In genomic region chr1:59394706-59395417, GRCh38 we compare ENCODE assay signal across 19 cellular contexts.
DNase-seq lines count a peak whose midpoint lies in the region; ATAC-seq, FAIRE-seq and TF ChIP-seq lines count a peak whose summit lies in the region.
"Had no signal": no experiment of that assay in that cellular context is flagged by ENCODE, and none has a peak within 500 bp of the region (broad histone marks: within the 10 kb centered on the region; RNA-seq: fewer than 3 reads in every experiment).

No MANE protein-coding gene starts in this region.

- no peaks in the 10 kb centered on the region for H3K27me3 Mint-ChIP-seq in stimulated activated memory B cell treated with anti-CD40 and anti-IgM and Interleukin-4, amounts not matched to agents 10 μg/mL and 1 μg/mL and 100 μg/mL, for 72 hours
- H3K27me3 Mint-ChIP-seq: activated CD8-positive, alpha-beta memory T cell treated with anti-CD3 and anti-CD28 coated beads, Interleukin-2, amount 10 ng/mL, durations not matched to agents 7 days and 5 days; activated naive CD8-positive, alpha-beta T cell had no signal

- no peak overlapping the region for H3K27ac Mint-ChIP-seq in stimulated activated memory B cell treated with anti-CD40 and anti-IgM and Interleukin-4, amounts not matched to agents 10 μg/mL and 1 μg/mL and 100 μg/mL, for 72 hours
- H3K27ac Mint-ChIP-seq: activated CD8-positive, alpha-beta memory T cell treated with anti-CD3 and anti-CD28 coated beads, Interleukin-2, amount 10 ng/mL, durations not matched to agents 7 days and 5 days; activated naive CD8-positive, alpha-beta T cell; natural killer cell had no signal

- no peaks in the 10 kb centered on the region for H4K20me1 ChIP-seq in HepG2 (ENCODE audit: insufficient read depth, low read length)
- no peaks in the 10 kb centered on the region for H4K20me1 ChIP-seq in hepatocyte (ENCODE audit: insufficient read depth, poor library complexity, severe bottlenecking)

- TF ChIP-seq CTCF in liver (IDR thresholded peaks at IDR 0.05; ENCODE audit: low read depth, low read length, missing input control) (no peak), HepG2 (CRISPR knock-in tag; IDR thresholded peaks at IDR 0.05) (no peak), hepatocyte (IDR thresholded peaks at IDR 0.05; ENCODE audit: poor library complexity) (no peak), gastrocnemius medialis (IDR thresholded peaks at IDR 0.05 in 4 of 5, conservative IDR thresholded peaks at IDR 0.05 in 1 of 5) (no peak)

- DNase-seq in HepG2 (ENCODE audit: low spot score) (no peak), hepatocyte (ENCODE audit: low spot score) (no peak), gastrocnemius medialis (no peak), aorta (no peak), HuH-7.5 (ENCODE audit: low spot score) (no peak)
- DNase-seq: activated CD8-positive, alpha-beta memory T cell treated with anti-CD3 and anti-CD28 coated beads, Interleukin-2, amount 10 ng/mL, durations not matched to agents 7 days and 5 days; brain microvascular endothelial cell; DMS 273 treated with DMSO at 0.1 percent for 48 hours; MG63; natural killer cell; NCI-H1436; NCI-H510A treated with DMSO at 0.1 percent for 48 hours; stimulated activated CD4-positive, alpha-beta T cell treated with anti-CD3 and anti-CD28 coated beads, Interleukin-4, amount 100 ng/mL, for 24 hours had no signal

- TF ChIP-seq RAD21 in liver (IDR thresholded peaks at IDR 0.05) (peak; percentile 18 to 29), HepG2 (CRISPR knock-in tag; IDR thresholded peaks at IDR 0.05) (no peak)

- POLR2A ChIA-PET in HepG2 (lab: Yijun Ruan, JAX): no interaction called here

- H3K4me3 ChIP-seq in liver (ENCODE audit: low read depth in 1 of 3, low read length in 3 of 3): no peak overlapping the region
- H3K4me3 ChIP-seq in HepG2 (replicated peaks in 1 of 3; ENCODE audit: insufficient read depth in 1 of 3, low read depth in 2 of 3, low read length in 3 of 3): no peak overlapping the region
- H3K4me3 ChIP-seq in hepatocyte: no peak overlapping the region
- H3K4me3 ChIP-seq in gastrocnemius medialis: no peak overlapping the region
- no peak overlapping the region for H3K4me3 ChIP-seq in aorta (ENCODE audit: low read length in 2 of 2)
- H3K4me3 ChIP-seq: MG63 had no signal

- no peaks in the 10 kb centered on the region for H3K27me3 ChIP-seq in liver (ENCODE audit: control insufficient read depth in 4 of 4, insufficient read depth in 4 of 4, low read length in 3 of 4)
- H3K27me3 ChIP-seq in HepG2 (ENCODE audit: control insufficient read depth in 1 of 2, insufficient read depth in 2 of 2, low read length in 2 of 2): no peaks in the 10 kb centered on the region
- H3K27me3 ChIP-seq in hepatocyte: no peaks in the 10 kb centered on the region
- no peaks in the 10 kb centered on the region for H3K27me3 ChIP-seq in gastrocnemius medialis
- no peaks in the 10 kb centered on the region for H3K27me3 ChIP-seq in aorta (ENCODE audit: control insufficient read depth in 1 of 2, insufficient read depth in 2 of 2, low read length in 1 of 2)
- H3K27me3 ChIP-seq: brain microvascular endothelial cell, MG63 had no signal

- no peak for FAIRE-seq in HepG2 (lab: Jason Lieb, UNC)
- FAIRE-seq: keratinocyte had no signal

- H3K9me3 ChIP-seq in liver (ENCODE audit: control insufficient read depth in 4 of 4, low read length in 3 of 4): no peaks in the 10 kb centered on the region
- H3K9me3 ChIP-seq in HepG2 (ENCODE audit: low read length): no peaks in the 10 kb centered on the region
- no peaks in the 10 kb centered on the region for H3K9me3 ChIP-seq in hepatocyte (ENCODE audit: low read depth)
- H3K9me3 ChIP-seq in gastrocnemius medialis: no peaks in the 10 kb centered on the region
- no peaks in the 10 kb centered on the region for H3K9me3 ChIP-seq in aorta (ENCODE audit: control insufficient read depth, low read length)
- H3K9me3 ChIP-seq: MG63 had no signal

- no peak overlapping the region for H3K4me3 Mint-ChIP-seq in stimulated activated memory B cell treated with anti-CD40 and anti-IgM and Interleukin-4, amounts not matched to agents 10 μg/mL and 1 μg/mL and 100 μg/mL, for 72 hours
- H3K4me3 Mint-ChIP-seq: activated CD8-positive, alpha-beta memory T cell treated with anti-CD3 and anti-CD28 coated beads, Interleukin-2, amount 10 ng/mL, durations not matched to agents 7 days and 5 days; activated naive CD8-positive, alpha-beta T cell; natural killer cell had no signal

- CTCF ChIA-PET in HepG2 (lab: Yijun Ruan, JAX; ENCODE audit: low intra/inter-chr PET ratio, low total read pairs): no interaction called here

- H3K4me1 Mint-ChIP-seq in stimulated activated memory B cell treated with anti-CD40 and anti-IgM and Interleukin-4, amounts not matched to agents 10 μg/mL and 1 μg/mL and 100 μg/mL, for 72 hours: peaks cover 25% of the 10 kb centered on the region

- H3K27ac ChIP-seq in liver (ENCODE audit: low read depth in 1 of 2, low read length in 2 of 2): peak overlapping the region; percentile 49 to 94
- no peak overlapping the region for H3K27ac ChIP-seq in HepG2 (ENCODE audit: extremely low read length, insufficient read depth, low read length)
- H3K27ac ChIP-seq in hepatocyte: peak overlapping the region; percentile 95
- peak overlapping the region; percentile 89 to 95 (median 92) for H3K27ac ChIP-seq in gastrocnemius medialis
- H3K27ac ChIP-seq in aorta (ENCODE audit: low read depth in 1 of 2, low read length in 2 of 2): peak overlapping the region; percentile 82 to 100
- H3K27ac ChIP-seq: brain microvascular endothelial cell, RWPE1 had no signal

- no peaks in the 10 kb centered on the region for H3K79me2 ChIP-seq in HepG2 (ENCODE audit: insufficient read depth, low read length)
- no peaks in the 10 kb centered on the region for H3K79me2 ChIP-seq in hepatocyte

- TF ChIP-seq POLR2A in HepG2 (IDR thresholded peaks at IDR 0.05; ENCODE audit: insufficient read depth in 1 of 2, low read depth in 2 of 2, low read length in 2 of 2) (no peak), gastrocnemius medialis (IDR thresholded peaks at IDR 0.05) (no peak)

- H3K4me1 ChIP-seq in liver (ENCODE audit: control insufficient read depth in 4 of 4, insufficient read depth in 4 of 4, low read length in 3 of 4) (peaks cover 6 to 39% (median 26%) of the 10 kb centered on the region in 4 donors), HepG2 (ENCODE audit: insufficient read depth, low read length) (peaks cover 51% of the 10 kb centered on the region), hepatocyte (ENCODE audit: insufficient read depth) (peaks cover 36% of the 10 kb centered on the region), gastrocnemius medialis (peaks cover 64 to 67% of the 10 kb centered on the region in 2 donors), aorta (ENCODE audit: control insufficient read depth in 1 of 2, insufficient read depth in 2 of 2, low read length in 2 of 2) (peaks cover 6% of the 10 kb centered on the region in 2 donors)

- no TSS peak for BruUV-seq in HepG2 (replicated peaks; lab: Mats Ljungman, UMichigan)

- H3K4me2 ChIP-seq in HepG2 (ENCODE audit: low read depth, low read length) (no peak overlapping the region), hepatocyte (peak overlapping the region; percentile 41)

- no peak for ATAC-seq in HepG2
- ATAC-seq in gastrocnemius medialis: no peak
- ATAC-seq in aorta (ENCODE audit: low FRiP score): no peak
- no peak for ATAC-seq in stimulated activated memory B cell treated with anti-CD40 and anti-IgM and Interleukin-4, amounts not matched to agents 10 μg/mL and 1 μg/mL and 100 μg/mL, for 72 hours
- ATAC-seq in GM18867 (IDR thresholded peaks at IDR 0.05; ENCODE audit: unreplicated experiment): no peak
- ATAC-seq: activated CD8-positive, alpha-beta memory T cell treated with anti-CD3 and anti-CD28 coated beads, Interleukin-2, amount 10 ng/mL, durations not matched to agents 7 days and 5 days; natural killer cell had no signal

- intact Hi-C loops in HepG2 (cut with micrococcal nuclease; ENCODE audit: unreplicated experiment) (no loop called here), gastrocnemius medialis (cut with DNase I; ENCODE audit: low total_unique reads) (no loop called here), aorta (cut with DNase I) (loop anchor here (5.0 kb wide), 2 partner anchors 493 to 613 kb away; partner anchors contain the start of gene JUN (in 1 of the 2))

- peak overlapping the region in 1 of 2 donors; percentile 36 for H3K9ac ChIP-seq in liver (ENCODE audit: low read depth in 1 of 2, low read length in 2 of 2)
- no peak overlapping the region for H3K9ac ChIP-seq in HepG2 (ENCODE audit: insufficient read depth, low read depth, low read length)

- H3K36me3 Mint-ChIP-seq in stimulated activated memory B cell treated with anti-CD40 and anti-IgM and Interleukin-4, amounts not matched to agents 10 μg/mL and 1 μg/mL and 100 μg/mL, for 72 hours: peaks cover 9% of the 10 kb centered on the region
- H3K36me3 Mint-ChIP-seq: activated CD8-positive, alpha-beta memory T cell treated with anti-CD3 and anti-CD28 coated beads, Interleukin-2, amount 10 ng/mL, durations not matched to agents 7 days and 5 days; natural killer cell had no signal

- H3K9me2 ChIP-seq in hepatocyte (replicated peaks; ENCODE audit: insufficient read depth): no peaks in the 10 kb centered on the region

- H2AFZ ChIP-seq in HepG2 (ENCODE audit: low read length): no peak overlapping the region
- H2AFZ ChIP-seq in hepatocyte: no peak overlapping the region

- H3K9me3 Mint-ChIP-seq in stimulated activated memory B cell treated with anti-CD40 and anti-IgM and Interleukin-4, amounts not matched to agents 10 μg/mL and 1 μg/mL and 100 μg/mL, for 72 hours: no peaks in the 10 kb centered on the region
- H3K9me3 Mint-ChIP-seq: natural killer cell had no signal

- in situ Hi-C loops in HepG2 (cut with HindIII; ENCODE audit: extremely low pct_ligation_motif_present, low pct_unique_long_range_greater_than_20kb) (no loop called here), gastrocnemius medialis (cut with MboI; ENCODE audit: low sequenced_read_pairs in 4 of 4) (no loop called here)

- TF ChIP-seq EP300 in HepG2 (IDR thresholded peaks at IDR 0.05; ENCODE audit: low read depth in 2 of 2, low read length in 2 of 2) (no peak), HepG2 (CRISPR knock-in tag; IDR thresholded peaks at IDR 0.05; ENCODE audit: borderline replicate concordance) (no peak)

- no peaks in the 10 kb centered on the region for H3K36me3 ChIP-seq in liver (ENCODE audit: control insufficient read depth in 4 of 4, insufficient read depth in 3 of 4, low read depth in 1 of 4, low read length in 3 of 4)
- no peaks in the 10 kb centered on the region for H3K36me3 ChIP-seq in HepG2 (replicated peaks in 1 of 2; ENCODE audit: control insufficient read depth in 1 of 2, insufficient read depth in 2 of 2, low read length in 2 of 2)
- H3K36me3 ChIP-seq in hepatocyte (replicated peaks; ENCODE audit: insufficient read depth, low read depth): no peaks in the 10 kb centered on the region
- H3K36me3 ChIP-seq in gastrocnemius medialis: no peaks in the 10 kb centered on the region
- H3K36me3 ChIP-seq in aorta (ENCODE audit: control insufficient read depth in 1 of 2, insufficient read depth in 2 of 2, low read length in 1 of 2): no peaks in the 10 kb centered on the region
- H3K36me3 ChIP-seq: brain microvascular endothelial cell, MG63 had no signal

- 54% methylated on average over 6 of the region's 6 CpGs for WGBS in liver
- 95% methylated on average over 6 of the region's 6 CpGs for WGBS in HepG2 (ENCODE audit: low lambda C conversion rate)
- 82% methylated on average over 6 of the region's 6 CpGs for WGBS in hepatocyte (ENCODE audit: low lambda C conversion rate, missing lambda C conversion rate)
- 56 to 61% methylated on average over 6 of the region's 6 CpGs for WGBS in aorta, 2 donors

Comparison
In these comparisons a context has a peak if more than half of its experiments do, and no peak if none do; other contexts are left out.
1. intact Hi-C loops: an anchor here in aorta (5.0 kb wide); none called in HepG2 and gastrocnemius medialis.